Comparison of ENCODE assay signal across 8 cellular contexts in genomic region chr18:21600526-21601410, GRCh38. TPM values are rescaled to one million over a fixed set of nuclear protein-coding genes. Genes with fewer than 3 reads are reported as not detected.
A peak's percentile ranks its signal among the peaks of the same experiment; 100 is the strongest.
DNase-seq lines count a peak whose midpoint lies in the region; ATAC-seq and TF ChIP-seq lines count a peak whose summit lies in the region.

A gene with protein sequence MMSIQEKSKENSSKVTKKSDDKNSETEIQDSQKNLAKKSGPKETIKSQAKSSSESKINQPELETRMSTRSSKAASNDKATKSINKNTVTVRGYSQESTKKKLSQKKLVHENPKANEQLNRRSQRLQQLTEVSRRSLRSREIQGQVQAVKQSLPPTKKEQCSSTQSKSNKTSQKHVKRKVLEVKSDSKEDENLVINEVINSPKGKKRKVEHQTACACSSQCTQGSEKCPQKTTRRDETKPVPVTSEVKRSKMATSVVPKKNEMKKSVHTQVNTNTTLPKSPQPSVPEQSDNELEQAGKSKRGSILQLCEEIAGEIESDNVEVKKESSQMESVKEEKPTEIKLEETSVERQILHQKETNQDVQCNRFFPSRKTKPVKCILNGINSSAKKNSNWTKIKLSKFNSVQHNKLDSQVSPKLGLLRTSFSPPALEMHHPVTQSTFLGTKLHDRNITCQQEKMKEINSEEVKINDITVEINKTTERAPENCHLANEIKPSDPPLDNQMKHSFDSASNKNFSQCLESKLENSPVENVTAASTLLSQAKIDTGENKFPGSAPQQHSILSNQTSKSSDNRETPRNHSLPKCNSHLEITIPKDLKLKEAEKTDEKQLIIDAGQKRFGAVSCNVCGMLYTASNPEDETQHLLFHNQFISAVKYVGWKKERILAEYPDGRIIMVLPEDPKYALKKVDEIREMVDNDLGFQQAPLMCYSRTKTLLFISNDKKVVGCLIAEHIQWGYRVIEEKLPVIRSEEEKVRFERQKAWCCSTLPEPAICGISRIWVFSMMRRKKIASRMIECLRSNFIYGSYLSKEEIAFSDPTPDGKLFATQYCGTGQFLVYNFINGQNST (minus strand): TSS chr18:21600704. CDS start chr18:21574843, 25,861 bp downstream.

- no peaks in the 10 kb centered on the region for H3K9me3 Mint-ChIP-seq in activated T-cell treated with anti-CD3 and anti-CD28 coated beads, Interleukin-2, amount 50 U/mL, for 24 hours

- H3K4me1 Mint-ChIP-seq in activated T-cell treated with anti-CD3 and anti-CD28 coated beads, Interleukin-2, amount 50 U/mL, for 24 hours (ENCODE audit: low read depth) = peaks cover 37% of the 10 kb centered on the region

- peak within 1 kb of the TSS; percentile 95 for H3K4me3 Mint-ChIP-seq in activated T-cell treated with anti-CD3 and anti-CD28 coated beads, Interleukin-2, amount 50 U/mL, for 24 hours

- BruUV-seq in PC-9 (replicated peaks; lab: Mats Ljungman, UMichigan) = TSS peak; percentile 72

- H3K27me3 ChIP-seq in PC-9 (ENCODE audit: insufficient read depth, low read depth) = no peaks in the 10 kb centered on the region
- H3K27me3 ChIP-seq in esophagus (ENCODE audit: control insufficient read depth in 1 of 2, insufficient read depth in 2 of 2, low read length in 2 of 2) = no peaks in the 10 kb centered on the region
- no peaks in the 10 kb centered on the region for H3K27me3 ChIP-seq in muscle layer of colon (ENCODE audit: control insufficient read depth in 1 of 2, insufficient read depth in 2 of 2, low read length in 2 of 2)

- peaks cover 39% of the 10 kb centered on the region for H3K79me2 ChIP-seq in PC-9 (ENCODE audit: low read depth)

- H3K36me3 ChIP-seq in PC-9 (ENCODE audit: low read depth) (no peaks in the 10 kb centered on the region), esophagus (ENCODE audit: control insufficient read depth in 2 of 2, insufficient read depth in 2 of 2, low read length in 1 of 2) (no peaks in the 10 kb centered on the region), muscle layer of colon (ENCODE audit: insufficient read depth, low read length) (no peaks in the 10 kb centered on the region)

- peak; percentile 95 for DNase-seq in DMS79 treated with DMSO at 0.1 percent for 48 hours (lab: John Stamatoyannopoulos, UW)
- DNase-seq in KBM-7 = peak; percentile 99
- peak; percentile 88 to 92 for DNase-seq in PC-9
- DNase-seq in activated T-cell treated with anti-CD3 and anti-CD28 coated beads, Interleukin-2, amount 50 U/mL, for 24 hours = peak; percentile 95
- DNase-seq in stimulated activated CD8-positive, alpha-beta memory T cell treated with anti-CD3 and anti-CD28 coated beads, Interleukin-7, amount 100 ng/mL, for 24 hours (ENCODE audit: low read depth) = peak; percentile 84

- in situ Hi-C loops in KBM-7 (cut with MboI; ENCODE audit: low pct_unique_long_range_greater_than_20kb, low sequenced_read_pairs) = no loop called here

- H3K27ac Mint-ChIP-seq in activated T-cell treated with anti-CD3 and anti-CD28 coated beads, Interleukin-2, amount 50 U/mL, for 24 hours = peak within 1 kb of the TSS; percentile 98

- H3K36me3 Mint-ChIP-seq in activated T-cell treated with anti-CD3 and anti-CD28 coated beads, Interleukin-2, amount 50 U/mL, for 24 hours (ENCODE audit: low read depth) = peaks cover 23% of the 10 kb centered on the region

- no peaks in the 10 kb centered on the region for H3K9me2 ChIP-seq in PC-9 (ENCODE audit: insufficient read depth)

- H3K4me3 ChIP-seq in PC-9 = peak within 1 kb of the TSS; percentile 85
- H3K4me3 ChIP-seq in esophagus (ENCODE audit: low read depth in 1 of 2, low read length in 2 of 2) = peak within 1 kb of the TSS; percentile 83 to 93
- H3K4me3 ChIP-seq in muscle layer of colon (ENCODE audit: low read depth in 1 of 2, low read length in 2 of 2) = peak within 1 kb of the TSS; percentile 94 to 97

- H3K27me3 Mint-ChIP-seq in activated T-cell treated with anti-CD3 and anti-CD28 coated beads, Interleukin-2, amount 50 U/mL, for 24 hours = no peaks in the 10 kb centered on the region

- H3K27ac ChIP-seq in PC-9 (peak within 1 kb of the TSS; percentile 94), esophagus (ENCODE audit: low read depth in 2 of 2, low read length in 1 of 2) (peak within 1 kb of the TSS; percentile 89 to 100), muscle layer of colon (ENCODE audit: low read depth, low read length) (peak within 1 kb of the TSS; percentile 94)

- H3K4me1 ChIP-seq in PC-9 (replicated peaks; ENCODE audit: insufficient read depth) (peaks cover 8% of the 10 kb centered on the region), esophagus (ENCODE audit: control insufficient read depth in 2 of 2, insufficient read depth in 2 of 2, low read length in 1 of 2) (no peaks in the 10 kb centered on the region), muscle layer of colon (ENCODE audit: insufficient read depth, low read length) (peaks cover 5% of the 10 kb centered on the region)

- intact Hi-C loops in PC-9 (cut with micrococcal nuclease; ENCODE audit: unreplicated experiment) = loop anchor here (10.0 kb wide), 1 partner anchor 406 kb away; no protein-coding TSS in a partner anchor

- CTCF ChIA-PET in PC-9 (lab: Charles Lee) = interaction anchor here (0.5 to 1.4 kb wide), 12 partner anchors 8 to 1043 kb away, joined by 3 to 11 read pairs (median 5); partner anchors contain the start of gene SNRPD1

- 7% methylated on average over 74 of the region's 74 CpGs for WGBS in esophagus, 2 donors

- H2AFZ ChIP-seq in PC-9 = peak within 1 kb of the TSS; percentile 99

- peaks cover 18% of the 10 kb centered on the region for H3F3A ChIP-seq in PC-9 (ENCODE audit: insufficient read depth, low read depth)

- peak; percentile 75 for TF ChIP-seq CTCF in PC-9 (conservative IDR thresholded peaks at IDR 0.05)

- POLR2A ChIA-PET in PC-9 (lab: Charles Lee; ENCODE audit: unreplicated experiment) = interaction anchor here (0.6 to 0.7 kb wide), 4 partner anchors 39 to 1067 kb away, joined by 3 to 5 read pairs (median 4); no protein-coding TSS in a partner anchor

- H3K9ac ChIP-seq in muscle layer of colon (ENCODE audit: low read length) = peak within 1 kb of the TSS; percentile 73

- peak; percentile 84 for ATAC-seq in GM21717 (IDR thresholded peaks at IDR 0.05; ENCODE audit: unreplicated experiment)

- H3K4me2 ChIP-seq in PC-9 = peak within 1 kb of the TSS; percentile 90

- H3K9me3 ChIP-seq in PC-9 (ENCODE audit: insufficient read depth, low read depth) (no peaks in the 10 kb centered on the region), esophagus (ENCODE audit: control insufficient read depth in 2 of 2, insufficient read depth in 1 of 2, low read depth in 1 of 2, low read length in 1 of 2) (no peaks in the 10 kb centered on the region), muscle layer of colon (ENCODE audit: low read length) (no peaks in the 10 kb centered on the region)

- 0 out of 2 replicates have a peak, but pooled peaks cover 5% of the 10 kb centered on the region for H4K20me1 ChIP-seq in PC-9 (ENCODE audit: insufficient read depth)

RNA-seq across cellular contexts. Expression of the gene that starts here (rescaled TPM):
- total RNA-seq in PC-9 (2021) = 10.8 and 11.3 TPM in 2 replicates
- 1 to 10 TPM; 7.2 to 8.9 TPM for polyA plus RNA-seq in esophagus

Comparison
In these comparisons a context has a peak if more than half of its experiments do, and no peak if none do; other contexts are left out.
1. Peak in every context shown above with its lines: DNase-seq, ATAC-seq, H3K4me3 ChIP-seq and H3K27ac ChIP-seq.